Comparison of ENCODE assay signal across 9 cellular contexts in the genomic region with DNA sequence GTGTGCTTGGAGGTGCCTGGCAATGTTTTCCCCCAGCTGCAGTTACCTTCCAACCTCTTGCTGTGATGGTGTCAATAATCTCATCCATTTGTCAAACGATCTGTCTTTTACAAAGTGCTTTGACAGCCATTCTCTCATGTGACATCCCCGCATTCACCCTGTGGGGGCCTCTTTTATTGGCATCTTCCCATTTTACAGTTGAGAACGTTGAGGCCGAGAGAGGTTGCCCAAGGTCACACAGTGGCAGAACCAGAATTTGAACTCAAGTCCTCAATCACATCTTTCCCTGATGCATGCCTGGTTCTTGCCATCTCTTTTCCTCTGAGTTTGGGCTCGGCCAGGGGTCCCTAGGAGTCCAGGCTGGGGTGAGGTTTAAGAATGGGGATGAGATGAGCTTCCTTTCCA. TPM values are rescaled to one million over a fixed set of nuclear protein-coding genes. Genes with fewer than 3 reads are reported as not detected.
DNase-seq lines count a peak whose midpoint lies in the region; ATAC-seq and TF ChIP-seq lines count a peak whose summit lies in the region.
"Had no signal": no experiment of that assay in that cellular context is flagged by ENCODE, and none has a peak within 500 bp of the region (broad histone marks: within the 10 kb centered on the region; RNA-seq: fewer than 3 reads in every experiment).

No MANE protein-coding gene starts in this region.

- TF ChIP-seq CTCF in AG04449 (IDR thresholded peaks at IDR 0.05; ENCODE audit: insufficient read depth, low read length, missing control alignments) = no peak

- H3K27me3 Mint-ChIP-seq in naive B cell = no peaks in the 10 kb centered on the region

- peaks cover 36 to 61% (median 38%) of the 10 kb centered on the region in 3 donors for H3K4me1 Mint-ChIP-seq in naive B cell

- H3K4me3 Mint-ChIP-seq in naive B cell = peak overlapping the region; percentile 86 to 99 (median 94)

- POLR2A ChIA-PET in AG04449 (lab: Yijun Ruan, JAX) = interaction anchor here (1.1 to 3.2 kb wide), 3 partner anchors 10 to 49 kb away, joined by 5 to 18 read pairs (median 10); a partner anchor contains a TSS

- H3K36me3 ChIP-seq in KOPT-K1 (ENCODE audit: insufficient read depth, low read length) = peaks cover 31% of the 10 kb centered on the region

- CTCF ChIA-PET in AG04449 (lab: Yijun Ruan, JAX) = interaction anchor here (0.8 to 1.6 kb wide), 5 partner anchors 11 to 167 kb away, joined by 3 to 12 read pairs (median 6); no protein-coding TSS in a partner anchor

- H3K36me3 Mint-ChIP-seq in naive B cell = peaks cover 0 to 11% of the 10 kb centered on the region in 2 donors

- H3K27ac ChIP-seq in KOPT-K1 (ENCODE audit: low read depth, low read length, poor library complexity, severe bottlenecking) = peak overlapping the region; percentile 82
- peak overlapping the region; percentile 39 for H3K27ac ChIP-seq in cingulate gyrus (ENCODE audit: low read depth, low read length)

- H3K4me3 ChIP-seq in AG04449 (ENCODE audit: low read depth, low read length) = peak overlapping the region; percentile 95

- H3K27ac Mint-ChIP-seq in naive B cell = peak overlapping the region in 5 of 6 donors; percentile 3 to 95 (median 74)

- no peaks in the 10 kb centered on the region for H3K9me3 Mint-ChIP-seq in naive B cell

- no peaks in the 10 kb centered on the region for H3K9me3 ChIP-seq in KOPT-K1 (ENCODE audit: insufficient read depth, low read length, poor library complexity, severe bottlenecking)

- no peak for DNase-seq in AG04449 (ENCODE audit: low read depth, low spot score)
- DNase-seq in naive B cell = no peak
- DNase-seq in DMS53 (lab: John Stamatoyannopoulos, UW) = no peak
- no peak for DNase-seq in dermis blood vessel endothelial cell
- DNase-seq in hepatic stellate cell (ENCODE audit: low spot score) = no peak
- no peak for DNase-seq in GM19240 (ENCODE audit: insufficient read length, low spot score)
- DNase-seq: NCI-H1092 had no signal

- ATAC-seq in naive B cell (ENCODE audit: low read depth in 2 of 2) = no peak

RNA-seq across cellular contexts. Expression of a gene that starts 1.5 kb away (rescaled TPM):
- 1 to 10 TPM; 2.3 to 8.5 (median 3.4) TPM for polyA plus RNA-seq in naive B cell (ENCODE audit: low read depth in 6 of 6)
- 159 and 160 TPM in 2 replicates for total RNA-seq in dermis blood vessel endothelial cell

RNA-seq across cellular contexts. Expression of a gene that starts 13.3 kb away (rescaled TPM):
- polyA plus RNA-seq in naive B cell (ENCODE audit: low read depth in 6 of 6) = 100 to 1,000 TPM; 181 to 222 (median 186) TPM
- total RNA-seq in dermis blood vessel endothelial cell = 61.6 and 125 TPM in 2 replicates

RNA-seq across cellular contexts. Expression of a gene that starts 20.3 kb away (rescaled TPM):
- polyA plus RNA-seq in naive B cell (ENCODE audit: low read depth in 6 of 6) = 10 to 100 TPM; 10.7 to 21.8 (median 13.3) TPM
- 6.3 and 9.3 TPM in 2 replicates for total RNA-seq in dermis blood vessel endothelial cell

RNA-seq across cellular contexts. Expression of a gene that starts 20.9 kb away (rescaled TPM):
- 1 to 10 TPM; 2.1 to 8.7 (median 6.9) TPM for polyA plus RNA-seq in naive B cell (ENCODE audit: low read depth in 6 of 6)
- 21.4 and 22.3 TPM in 2 replicates for total RNA-seq in dermis blood vessel endothelial cell

RNA-seq across cellular contexts. Expression of a gene that starts 35.7 kb away (rescaled TPM):
- polyA plus RNA-seq in naive B cell (ENCODE audit: low read depth in 6 of 6) = not detected
- 0.47 and 2.0 TPM in 2 replicates for total RNA-seq in dermis blood vessel endothelial cell
